ENCODE assay signal across 17 cellular contexts in genomic region chr1:21273743-21274142, GRCh38. TPM values are rescaled to one million over a fixed set of nuclear protein-coding genes. Genes with fewer than 3 reads are reported as not detected.
A peak's percentile ranks its signal among the peaks of the same experiment; 100 is the strongest.
DNase-seq lines count a peak whose midpoint lies in the region; ATAC-seq and TF ChIP-seq lines count a peak whose summit lies in the region.
"Had no signal": no experiment of that assay in that cellular context is flagged by ENCODE, and none has a peak within 500 bp of the region (broad histone marks: within the 10 kb centered on the region; RNA-seq: fewer than 3 reads in every experiment).

No MANE protein-coding gene starts in this region.

- H3K27ac Mint-ChIP-seq in central memory CD8-positive, alpha-beta T cell (ENCODE audit: low read depth) = peak overlapping the region; percentile 54
- H3K27ac Mint-ChIP-seq: activated naive CD4-positive, alpha-beta T cell treated with anti-CD3 and anti-CD28 coated beads, Interleukin-2, amount 10 ng/mL, durations not matched to agents 7 days and 5 days had no signal

- H3K9me3 ChIP-seq in mesenchymal stem cell (ENCODE audit: control insufficient read depth, low read length) (no peaks in the 10 kb centered on the region), suprapubic skin (no peaks in the 10 kb centered on the region)

- no peak overlapping the region for H3K23ac ChIP-seq in mesenchymal stem cell (ENCODE audit: low read length in 2 of 2)

- H3K14ac ChIP-seq in mesenchymal stem cell (ENCODE audit: low read length in 2 of 2) = no peak overlapping the region

- H3K4ac ChIP-seq in mesenchymal stem cell (ENCODE audit: low read depth in 1 of 2, low read length in 2 of 2) = no peak overlapping the region

- no peak overlapping the region for H3K4me3 ChIP-seq in mesenchymal stem cell (ENCODE audit: insufficient read depth in 1 of 2, low read depth in 1 of 2, low read length in 2 of 2)
- no peak overlapping the region for H3K4me3 ChIP-seq in suprapubic skin

- H3K4me2 ChIP-seq in mesenchymal stem cell (ENCODE audit: low read length, poor library complexity, severe bottlenecking) = no peak overlapping the region
- H3K4me2 ChIP-seq: KMS-11 had no signal

- H3K4me3 Mint-ChIP-seq in central memory CD8-positive, alpha-beta T cell = no peak overlapping the region
- H3K4me3 Mint-ChIP-seq: activated naive CD4-positive, alpha-beta T cell treated with anti-CD3 and anti-CD28 coated beads, Interleukin-2, amount 10 ng/mL, durations not matched to agents 7 days and 5 days; neural crest cell; T-cell had no signal

- no peak overlapping the region for H4K91ac ChIP-seq in mesenchymal stem cell (ENCODE audit: low read length)

- H2AFZ ChIP-seq in mesenchymal stem cell (ENCODE audit: low read depth, low read length) = no peak overlapping the region

- no peak overlapping the region for H3K18ac ChIP-seq in mesenchymal stem cell (ENCODE audit: low read depth in 1 of 2, low read length in 2 of 2)

- peaks cover 55 to 73% of the 10 kb centered on the region in 2 experiments for H3K36me3 ChIP-seq in mesenchymal stem cell (ENCODE audit: control insufficient read depth in 1 of 2, insufficient read depth in 2 of 2, low read depth in 1 of 2, low read length in 2 of 2)
- peaks cover 38% of the 10 kb centered on the region for H3K36me3 ChIP-seq in suprapubic skin

- no peak overlapping the region for H2BK120ac ChIP-seq in mesenchymal stem cell (ENCODE audit: low read depth, low read length)

- no peak for TF ChIP-seq EP300 in suprapubic skin (IDR thresholded peaks at IDR 0.05)

- H2BK12ac ChIP-seq in mesenchymal stem cell (ENCODE audit: low read length in 2 of 2) = no peak overlapping the region

- peak overlapping the region; percentile 88; the same call in 1 of the 2 replicates for H3K27ac ChIP-seq in VCaP
- H3K27ac ChIP-seq in mesenchymal stem cell (ENCODE audit: low read length, poor library complexity, severe bottlenecking) = no peak overlapping the region
- H3K27ac ChIP-seq in suprapubic skin = peak overlapping the region; percentile 47
- H3K27ac ChIP-seq: KMS-11 had no signal

- no peak for DNase-seq in central memory CD8-positive, alpha-beta T cell (ENCODE audit: low spot score in 2 of 2)
- DNase-seq in mesenchymal stem cell = no peak
- DNase-seq in suprapubic skin (ENCODE audit: low spot score in 2 of 2) = no peak
- DNase-seq in GM13976 (ENCODE audit: low spot score) = no peak
- DNase-seq: activated CD4-positive, alpha-beta T cell treated with anti-CD3 and anti-CD28 coated beads, Interleukin-2, amount 50 U/mL, for 4 hours; activated naive CD4-positive, alpha-beta T cell treated with anti-CD3 and anti-CD28 coated beads, Interleukin-2, amount 10 ng/mL, durations not matched to agents 7 days and 5 days; activated T-cell treated with anti-CD3 and anti-CD28 coated beads, Interleukin-2, amount 50 U/mL, for 1 hour; DMS79; effector CD8-positive, alpha-beta T cell; NCI-H2171 treated with DMSO at 0.1 percent for 48 hours; T-cell had no signal

- no peak overlapping the region for H2BK15ac ChIP-seq in mesenchymal stem cell (ENCODE audit: low read depth, poor library complexity, severe bottlenecking)

- in situ Hi-C loops in GM13976 (cut with MboI; ENCODE audit: low sequenced_read_pairs, unreplicated experiment) = no loop called here

- TF ChIP-seq CTCF in VCaP (conservative IDR thresholded peaks at IDR 0.05) (no peak), suprapubic skin (IDR thresholded peaks at IDR 0.05) (no peak), GM13976 (IDR thresholded peaks at IDR 0.05; ENCODE audit: borderline replicate concordance, control extremely low read depth, extremely low read depth, insufficient read depth, missing control alignments) (no peak)

- TF ChIP-seq POLR2A in suprapubic skin (IDR thresholded peaks at IDR 0.05) = no peak

- peaks cover 26% of the 10 kb centered on the region for H3K4me1 Mint-ChIP-seq in central memory CD8-positive, alpha-beta T cell

- peaks cover 18% of the 10 kb centered on the region for H3K36me3 Mint-ChIP-seq in central memory CD8-positive, alpha-beta T cell (ENCODE audit: insufficient read depth)

- peaks cover 32% of the 10 kb centered on the region for H3K79me1 ChIP-seq in mesenchymal stem cell (replicated peaks; ENCODE audit: low read length, poor library complexity, severe bottlenecking)

- H3K27me3 ChIP-seq in mesenchymal stem cell (ENCODE audit: control insufficient read depth in 1 of 2, insufficient read depth in 1 of 2, low read length in 2 of 2) (no peaks in the 10 kb centered on the region), suprapubic skin (no peaks in the 10 kb centered on the region)

- 96% methylated on average over 11 of the region's 11 CpGs for WGBS in mesenchymal stem cell
- WGBS in suprapubic skin = 87% methylated on average over 11 of the region's 11 CpGs

- no peaks in the 10 kb centered on the region for H3K27me3 Mint-ChIP-seq in central memory CD8-positive, alpha-beta T cell
- H3K27me3 Mint-ChIP-seq: activated naive CD4-positive, alpha-beta T cell treated with anti-CD3 and anti-CD28 coated beads, Interleukin-2, amount 10 ng/mL, durations not matched to agents 7 days and 5 days; T-cell had no signal

- no peak overlapping the region for H2BK5ac ChIP-seq in mesenchymal stem cell (ENCODE audit: low read depth, low read length, poor library complexity, severe bottlenecking)

- no peak overlapping the region for H2AK5ac ChIP-seq in mesenchymal stem cell (ENCODE audit: low read length, severe bottlenecking)

- H3K9me3 Mint-ChIP-seq in central memory CD8-positive, alpha-beta T cell = no peaks in the 10 kb centered on the region
- H3K9me3 Mint-ChIP-seq: activated naive CD4-positive, alpha-beta T cell treated with anti-CD3 and anti-CD28 coated beads, Interleukin-2, amount 10 ng/mL, durations not matched to agents 7 days and 5 days; neural crest cell; T-cell had no signal

- H4K8ac ChIP-seq in mesenchymal stem cell (ENCODE audit: low read length) = no peak overlapping the region

- H3K4me1 ChIP-seq in mesenchymal stem cell (ENCODE audit: control insufficient read depth, insufficient read depth, low read depth, low read length) = peaks cover 6% of the 10 kb centered on the region
- peaks cover 47% of the 10 kb centered on the region for H3K4me1 ChIP-seq in suprapubic skin

- H3K9ac ChIP-seq in mesenchymal stem cell (ENCODE audit: low read length) = peak overlapping the region; percentile 22
- H3K9ac ChIP-seq: KMS-11 had no signal

- no peak for ATAC-seq in central memory CD8-positive, alpha-beta T cell (replicated peaks; ENCODE audit: extremely low read depth, poor library complexity, severe bottlenecking)
- no peak for ATAC-seq in activated CD4-positive, CD25-positive, alpha-beta regulatory T cell treated with anti-CD3 and anti-CD28 coated beads, Interleukin-2, amount 50 U/mL, for 24 hours
- ATAC-seq in GM19395 (IDR thresholded peaks at IDR 0.05; ENCODE audit: unreplicated experiment) = no peak
- ATAC-seq: left lobe of liver, T-cell had no signal

RNA-seq across cellular contexts. Expression of gene ECE1, which starts 16.5 kb away (rescaled TPM):
- 229 TPM for polyA plus RNA-seq in mesenchymal stem cell (2013, experiment 1 of 2)
- 222 TPM for polyA plus RNA-seq in mesenchymal stem cell (2013, experiment 2 of 2)
- total RNA-seq in suprapubic skin = 10 to 100 TPM; 40.8 to 64.2 (median 55.3) TPM
